Comparison of ENCODE assay signal across 8 cellular contexts in genomic region chr1:20521960-20522861, GRCh38.
A peak's percentile ranks its signal among the peaks of the same experiment; 100 is the strongest.
DNase-seq lines count a peak whose midpoint lies in the region; ATAC-seq and TF ChIP-seq lines count a peak whose summit lies in the region.

No MANE protein-coding gene starts in this region.

- DNase-seq in GM20000 (ENCODE audit: low spot score) (peak; percentile 48), NCI-H226 (peak; percentile 31), cerebellar cortex (ENCODE audit: low spot score) (peak; percentile 88), kidney tubule cell (ENCODE audit: low spot score) (peak; percentile 76)
- peak in 3 of 4 experiments; percentile 12 to 35 (median 34) for DNase-seq in activated CD4-positive, CD25-positive, alpha-beta regulatory T cell (lab: John Stamatoyannopoulos, UW)
- DNase-seq in stimulated activated CD4-positive, alpha-beta T cell treated with anti-CD3 and anti-CD28 coated beads, Interleukin-1b, Interleukin-23, amount 100 ng/mL, for 4 hours (ENCODE audit: low read depth in 2 of 2): peak; percentile 47 to 48

- TF ChIP-seq CTCF in GM20000 (IDR thresholded peaks at IDR 0.05; ENCODE audit: extremely low read depth, missing control alignments): peak; percentile 96

- no peaks in the 10 kb centered on the region for H3K36me3 ChIP-seq in ACC112 (ENCODE audit: insufficient read depth, low read length)

- no peak overlapping the region for H3K27ac ChIP-seq in ACC112 (ENCODE audit: low read depth, low read length)

- no peak overlapping the region for H2AFZ ChIP-seq in ACC112 (ENCODE audit: low read length, unreplicated experiment)

- no peaks in the 10 kb centered on the region for H3K79me2 ChIP-seq in ACC112 (ENCODE audit: control insufficient read depth, insufficient read depth, low read length, unreplicated experiment)

- ATAC-seq in HG03378 (IDR thresholded peaks at IDR 0.05; ENCODE audit: unreplicated experiment): no peak

- peaks cover 5% of the 10 kb centered on the region; the same call in 1 of the 2 replicates for H3K27me3 ChIP-seq in ACC112 (ENCODE audit: insufficient read depth, low read length)

- no peaks in the 10 kb centered on the region for H3K4me1 ChIP-seq in ACC112 (ENCODE audit: control insufficient read depth, insufficient read depth, low read length, unreplicated experiment)

- peak overlapping the region; percentile 57 for H3K4me3 ChIP-seq in ACC112 (ENCODE audit: low read depth, low read length)

Comparison
In these comparisons a context has a peak if more than half of its experiments do, and no peak if none do; other contexts are left out.
1. DNase-seq: peak in every context shown above with its lines; median percentile 88 in cerebellar cortex; 76 in kidney tubule cell; 48 in GM20000; 48 in stimulated activated CD4-positive, alpha-beta T cell treated with anti-CD3 and anti-CD28 coated beads, Interleukin-1b, Interleukin-23, amount 100 ng/mL, for 4 hours; 34 in activated CD4-positive, CD25-positive, alpha-beta regulatory T cell; 31 in NCI-H226.